In the genomic region with DNA sequence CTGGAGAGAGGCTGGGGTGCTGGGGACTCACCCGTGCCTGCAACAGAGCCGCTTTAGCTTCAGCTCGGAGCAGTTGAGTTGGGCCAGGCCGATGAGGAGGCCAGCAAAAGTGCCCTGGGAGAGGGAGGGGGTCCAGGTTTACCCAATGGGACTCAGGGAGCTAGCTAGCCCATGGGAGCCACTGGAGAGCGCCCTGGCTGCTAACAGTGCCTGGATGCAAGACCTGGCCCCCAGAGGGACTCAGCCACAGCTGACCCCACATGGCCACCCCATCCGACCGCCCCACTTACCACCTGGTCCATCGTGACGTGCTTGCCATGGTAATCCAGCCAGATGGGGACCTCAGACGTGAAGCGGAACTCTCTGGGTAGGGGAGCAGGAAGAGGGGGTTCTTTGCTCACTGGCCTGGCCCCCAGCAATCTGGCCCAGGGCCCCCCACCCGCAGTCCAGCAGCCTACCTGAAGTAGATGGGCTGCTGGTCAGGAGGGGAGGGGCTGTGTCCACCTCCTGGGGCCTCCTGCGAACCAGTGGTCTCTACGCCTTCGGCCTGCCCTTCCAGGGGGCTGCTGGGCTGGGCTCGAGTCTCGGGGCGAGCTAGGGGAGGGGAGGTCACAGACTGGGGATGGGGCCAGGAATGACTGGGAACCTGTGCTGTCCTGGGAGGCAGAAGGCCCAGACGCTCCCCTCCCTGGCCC, we compare ENCODE assay signal across 20 cellular contexts. TPM values are rescaled to one million over a fixed set of nuclear protein-coding genes. Genes with fewer than 3 reads are reported as not detected.
DNase-seq lines count a peak whose midpoint lies in the region; ATAC-seq, FAIRE-seq and TF ChIP-seq lines count a peak whose summit lies in the region.
"Had no signal": no experiment of that assay in that cellular context is flagged by ENCODE, and none has a peak within 500 bp of the region (broad histone marks: within the 10 kb centered on the region; RNA-seq: fewer than 3 reads in every experiment).

No MANE protein-coding gene starts in this region.

- peaks cover 5 to 9% of the 10 kb centered on the region in 2 donors for H3K36me3 ChIP-seq in kidney (ENCODE audit: control insufficient read depth in 1 of 2, insufficient read depth in 2 of 2, low read length in 2 of 2)
- H3K36me3 ChIP-seq in upper lobe of left lung, result peaks cover 23 to 79% (median 61%) of the 10 kb centered on the region in 4 donors

- TF ChIP-seq EP300 in upper lobe of left lung (IDR thresholded peaks at IDR 0.05), result no peak

- FAIRE-seq in kidney (lab: Jason Lieb, UNC), result no peak
- FAIRE-seq: A549, GM12878, HepG2 had no signal

- CTCF ChIA-PET in activated CD4-positive, alpha-beta T cell treated with anti-CD3 and anti-CD28 coated beads for 36 hours (lab: Charles Lee), result interaction anchor here (17.2 kb wide), 1 partner anchor 48 kb away, joined by 377 read pairs; a partner anchor contains a TSS

- H3K4me1 Mint-ChIP-seq in natural killer cell, result peaks cover 0 to 12% of the 10 kb centered on the region in 2 donors
- H3K4me1 Mint-ChIP-seq in natural killer cell treated with Interleukin-12 subunit alpha and Interleukin-12 subunit beta and Interleukin-15 and Interleukin-18, amount 100 ng/mL, for 72 hours (ENCODE audit: low read depth in 2 of 2), result peaks cover 5 to 6% of the 10 kb centered on the region in 2 donors
- H3K4me1 Mint-ChIP-seq in activated T-helper 17 cell treated with anti-CD3 and anti-CD28 coated beads, Interleukin-2, amount 50 U/mL, for 72 hours, result peaks cover 9% of the 10 kb centered on the region
- H3K4me1 Mint-ChIP-seq in activated CD4-positive, alpha-beta T cell treated with anti-CD3 and anti-CD28 coated beads for 36 hours, result peaks cover 14% of the 10 kb centered on the region

- H3K27me3 ChIP-seq in upper lobe of left lung, result no peaks in the 10 kb centered on the region
- H3K27me3 ChIP-seq: BLaER1 treated with 17β-estradiol and CSF1 and Interleukin-3, amounts not matched to agents 10 nM and 100 nM had no signal

- H3K27ac Mint-ChIP-seq in natural killer cell, result peak overlapping the region; percentile 9 to 60
- H3K27ac Mint-ChIP-seq in natural killer cell treated with Interleukin-12 subunit alpha and Interleukin-12 subunit beta and Interleukin-15 and Interleukin-18, amount 100 ng/mL, for 72 hours, result no peak overlapping the region
- peak overlapping the region; percentile 48 for H3K27ac Mint-ChIP-seq in activated T-helper 17 cell treated with anti-CD3 and anti-CD28 coated beads, Interleukin-2, amount 50 U/mL, for 72 hours
- H3K27ac Mint-ChIP-seq in activated CD4-positive, alpha-beta T cell treated with anti-CD3 and anti-CD28 coated beads for 36 hours, result no peak overlapping the region
- H3K27ac Mint-ChIP-seq: CD8-positive, alpha-beta T cell had no signal

- H3K9me3 ChIP-seq in kidney (ENCODE audit: control insufficient read depth in 1 of 2, low read length in 2 of 2) (no peaks in the 10 kb centered on the region), upper lobe of left lung (no peaks in the 10 kb centered on the region)
- H3K9me3 ChIP-seq: A549; BLaER1 treated with 17β-estradiol and CSF1 and Interleukin-3, amounts not matched to agents 10 nM and 100 nM had no signal

- no peaks in the 10 kb centered on the region for H3K36me3 Mint-ChIP-seq in natural killer cell
- no peaks in the 10 kb centered on the region for H3K36me3 Mint-ChIP-seq in natural killer cell treated with Interleukin-12 subunit alpha and Interleukin-12 subunit beta and Interleukin-15 and Interleukin-18, amount 100 ng/mL, for 72 hours
- H3K36me3 Mint-ChIP-seq in activated T-helper 17 cell treated with anti-CD3 and anti-CD28 coated beads, Interleukin-2, amount 50 U/mL, for 72 hours (ENCODE audit: low read depth), result peaks cover 33% of the 10 kb centered on the region
- H3K36me3 Mint-ChIP-seq in activated CD4-positive, alpha-beta T cell treated with anti-CD3 and anti-CD28 coated beads for 36 hours (ENCODE audit: low read depth), result peaks cover 8% of the 10 kb centered on the region

- no peak for ATAC-seq in natural killer cell
- ATAC-seq in natural killer cell treated with Interleukin-12 subunit alpha and Interleukin-12 subunit beta and Interleukin-15 and Interleukin-18, amount 100 ng/mL, for 72 hours, result no peak
- no peak for ATAC-seq in activated T-helper 17 cell treated with anti-CD3 and anti-CD28 coated beads, Interleukin-2, amount 50 U/mL, for 72 hours (replicated peaks)
- no peak for ATAC-seq in upper lobe of left lung (ENCODE audit: low FRiP score in 2 of 2)
- no peak for ATAC-seq in activated CD4-positive, alpha-beta T cell treated with anti-CD3 and anti-CD28 coated beads for 36 hours
- no peak for ATAC-seq in HG03460 (IDR thresholded peaks at IDR 0.05; ENCODE audit: unreplicated experiment)
- ATAC-seq: A549; CD8-positive, alpha-beta T cell; GM12878; HepG2 had no signal

- no peaks in the 10 kb centered on the region for H3K9me3 Mint-ChIP-seq in natural killer cell
- no peaks in the 10 kb centered on the region for H3K9me3 Mint-ChIP-seq in natural killer cell treated with Interleukin-12 subunit alpha and Interleukin-12 subunit beta and Interleukin-15 and Interleukin-18, amount 100 ng/mL, for 72 hours
- no peaks in the 10 kb centered on the region for H3K9me3 Mint-ChIP-seq in activated T-helper 17 cell treated with anti-CD3 and anti-CD28 coated beads, Interleukin-2, amount 50 U/mL, for 72 hours
- no peaks in the 10 kb centered on the region for H3K9me3 Mint-ChIP-seq in activated CD4-positive, alpha-beta T cell treated with anti-CD3 and anti-CD28 coated beads for 36 hours (ENCODE audit: low read depth)
- H3K9me3 Mint-ChIP-seq: CD8-positive, alpha-beta T cell had no signal

- no peak for TF ChIP-seq POLR2A in upper lobe of left lung (IDR thresholded peaks at IDR 0.05)

- H3K27me3 Mint-ChIP-seq in natural killer cell (ENCODE audit: low read depth in 2 of 2), result no peaks in the 10 kb centered on the region
- H3K27me3 Mint-ChIP-seq in natural killer cell treated with Interleukin-12 subunit alpha and Interleukin-12 subunit beta and Interleukin-15 and Interleukin-18, amount 100 ng/mL, for 72 hours, result no peaks in the 10 kb centered on the region
- H3K27me3 Mint-ChIP-seq in activated T-helper 17 cell treated with anti-CD3 and anti-CD28 coated beads, Interleukin-2, amount 50 U/mL, for 72 hours, result no peaks in the 10 kb centered on the region
- H3K27me3 Mint-ChIP-seq in activated CD4-positive, alpha-beta T cell treated with anti-CD3 and anti-CD28 coated beads for 36 hours, result no peaks in the 10 kb centered on the region

- H3K9ac ChIP-seq in kidney (ENCODE audit: low read length in 2 of 2), result no peak overlapping the region
- H3K9ac ChIP-seq: GM23248 had no signal

- POLR2A ChIA-PET in activated CD4-positive, alpha-beta T cell treated with anti-CD3 and anti-CD28 coated beads for 36 hours (lab: Charles Lee), result no interaction called here

- intact Hi-C loops in natural killer cell (cut with micrococcal nuclease) (no loop called here), kidney (cut with DNase I) (no loop called here)
- intact Hi-C loops in activated CD4-positive, alpha-beta T cell treated with anti-CD3 and anti-CD28 coated beads for 36 hours (cut with DNase I, micrococcal nuclease), result no loop called here

- 93 to 94% methylated on average over 7 to 19 of the region's 19 CpGs for WGBS in upper lobe of left lung, 2 donors

- H3K4me3 Mint-ChIP-seq in natural killer cell, result no peak overlapping the region
- no peak overlapping the region for H3K4me3 Mint-ChIP-seq in natural killer cell treated with Interleukin-12 subunit alpha and Interleukin-12 subunit beta and Interleukin-15 and Interleukin-18, amount 100 ng/mL, for 72 hours
- H3K4me3 Mint-ChIP-seq in activated T-helper 17 cell treated with anti-CD3 and anti-CD28 coated beads, Interleukin-2, amount 50 U/mL, for 72 hours, result no peak overlapping the region
- no peak overlapping the region for H3K4me3 Mint-ChIP-seq in activated CD4-positive, alpha-beta T cell treated with anti-CD3 and anti-CD28 coated beads for 36 hours
- H3K4me3 Mint-ChIP-seq: CD8-positive, alpha-beta T cell had no signal

- DNase-seq in natural killer cell, result no peak
- DNase-seq in natural killer cell treated with Interleukin-12 subunit alpha and Interleukin-12 subunit beta and Interleukin-15 and Interleukin-18, amount 100 ng/mL, for 72 hours (ENCODE audit: low spot score), result no peak
- peak; percentile 65 for DNase-seq in kidney
- peak; percentile 18 to 65 for DNase-seq in upper lobe of left lung
- no peak for DNase-seq in NCI-H1417 (lab: John Stamatoyannopoulos, UW)
- DNase-seq in activated CD4-positive, alpha-beta T cell treated with anti-CD3 and anti-CD28 coated beads for 36 hours, result no peak
- DNase-seq: Calu3; CD8-positive, alpha-beta T cell; DMS79 treated with DMSO at 0.1 percent for 48 hours; GF-D8; GM23248; HCEC 1CT had no signal

- H3K4me1 ChIP-seq in kidney (ENCODE audit: control insufficient read depth in 1 of 2, insufficient read depth in 1 of 2, low read depth in 1 of 2, low read length in 2 of 2) (peaks cover 3 to 12% of the 10 kb centered on the region in 2 donors), upper lobe of left lung (peaks cover 8 to 17% (median 11%) of the 10 kb centered on the region in 4 donors)

- TF ChIP-seq CTCF in natural killer cell (IDR thresholded peaks at IDR 0.05), result no peak
- TF ChIP-seq CTCF in kidney (IDR thresholded peaks at IDR 0.05; ENCODE audit: borderline replicate concordance, extremely low read depth, insufficient read depth), result no peak
- TF ChIP-seq CTCF in upper lobe of left lung (IDR thresholded peaks at IDR 0.05), result no peak

- H3K27ac ChIP-seq in kidney (ENCODE audit: low read depth in 2 of 2, low read length in 2 of 2) (no peak overlapping the region), upper lobe of left lung (no peak overlapping the region)
- H3K27ac ChIP-seq: 22Rv1, A549, GM23248 had no signal

- H3K4me3 ChIP-seq in kidney (ENCODE audit: low read length in 2 of 2) (no peak overlapping the region), upper lobe of left lung (no peak overlapping the region)
- H3K4me3 ChIP-seq: A549; BLaER1 treated with 17β-estradiol and CSF1 and Interleukin-3, amounts not matched to agents 10 nM and 100 nM; GM12878; GM23248 had no signal

RNA-seq across cellular contexts. Expression of a gene that starts 19.1 kb away (rescaled TPM):
- total RNA-seq in natural killer cell (100 to 1,000 TPM; 218 to 246 (median 225) TPM), kidney (76.1 TPM), upper lobe of left lung (100 to 1,000 TPM in 4 of 6 donors, 10 to 100 TPM in 2; 43.0 to 167 (median 103) TPM)
- total RNA-seq in natural killer cell treated with Interleukin-12 subunit alpha and Interleukin-12 subunit beta and Interleukin-15 and Interleukin-18, amount 100 ng/mL, for 72 hours, result 100 to 1,000 TPM; 202 to 235 TPM
- total RNA-seq in activated T-helper 17 cell treated with anti-CD3 and anti-CD28 coated beads, Interleukin-2, amount 50 U/mL, for 72 hours, result 100 to 1,000 TPM in 1 of 2 donors, 10 to 100 TPM in 1; 96.5 to 107 TPM
- polyA plus RNA-seq in kidney (ENCODE audit: insufficient read depth, low read depth, low replicate concordance), result 48.9 TPM
- total RNA-seq in activated CD4-positive, alpha-beta T cell treated with anti-CD3 and anti-CD28 coated beads for 36 hours, result 10 to 100 TPM; 71.0 to 73.6 TPM

RNA-seq across cellular contexts. Expression of a gene that starts 19.5 kb away (rescaled TPM):
- total RNA-seq in natural killer cell (100 to 1,000 TPM; 165 to 321 (median 259) TPM), kidney (26.9 TPM), upper lobe of left lung (10 to 100 TPM; 24.6 to 59.2 (median 33.3) TPM)
- 10 to 100 TPM; 24.1 to 31.9 TPM for total RNA-seq in natural killer cell treated with Interleukin-12 subunit alpha and Interleukin-12 subunit beta and Interleukin-15 and Interleukin-18, amount 100 ng/mL, for 72 hours
- 10 to 100 TPM; 20.9 to 23.1 TPM for total RNA-seq in activated T-helper 17 cell treated with anti-CD3 and anti-CD28 coated beads, Interleukin-2, amount 50 U/mL, for 72 hours
- polyA plus RNA-seq in kidney (ENCODE audit: insufficient read depth, low read depth, low replicate concordance), result 16.8 TPM
- total RNA-seq in activated CD4-positive, alpha-beta T cell treated with anti-CD3 and anti-CD28 coated beads for 36 hours, result 10 to 100 TPM; 15.8 to 16.7 TPM

RNA-seq across cellular contexts. Expression of a gene that starts 27.0 kb away (rescaled TPM):
- 10 to 100 TPM; 27.8 to 31.5 (median 28.5) TPM for total RNA-seq in natural killer cell
- total RNA-seq in natural killer cell treated with Interleukin-12 subunit alpha and Interleukin-12 subunit beta and Interleukin-15 and Interleukin-18, amount 100 ng/mL, for 72 hours, result 10 to 100 TPM; 32.6 to 35.6 TPM
- 10 to 100 TPM; 14.6 to 43.0 TPM for total RNA-seq in activated T-helper 17 cell treated with anti-CD3 and anti-CD28 coated beads, Interleukin-2, amount 50 U/mL, for 72 hours
- 21.2 TPM for total RNA-seq in kidney
- 16.8 TPM for polyA plus RNA-seq in kidney (ENCODE audit: insufficient read depth, low read depth, low replicate concordance)
- total RNA-seq in upper lobe of left lung, result 10 to 100 TPM; 21.0 to 48.1 (median 27.5) TPM
- 10 to 100 TPM; 13.2 to 13.5 TPM for total RNA-seq in activated CD4-positive, alpha-beta T cell treated with anti-CD3 and anti-CD28 coated beads for 36 hours

RNA-seq across cellular contexts. Expression of a gene that starts 38.2 kb away (rescaled TPM):
- total RNA-seq in natural killer cell, result not detected
- not detected for total RNA-seq in natural killer cell treated with Interleukin-12 subunit alpha and Interleukin-12 subunit beta and Interleukin-15 and Interleukin-18, amount 100 ng/mL, for 72 hours
- total RNA-seq in activated T-helper 17 cell treated with anti-CD3 and anti-CD28 coated beads, Interleukin-2, amount 50 U/mL, for 72 hours, result under 1 TPM in 1 of 2 donors, not detected in 1; 0.43 TPM
- total RNA-seq in kidney, result not detected
- polyA plus RNA-seq in kidney (ENCODE audit: insufficient read depth, low read depth, low replicate concordance), result 0.99 TPM
- not detected for total RNA-seq in upper lobe of left lung
- under 1 TPM in 1 of 2 experiments, not detected in 1; 0.34 TPM for total RNA-seq in activated CD4-positive, alpha-beta T cell treated with anti-CD3 and anti-CD28 coated beads for 36 hours
- total RNA-seq: Calu3; CD8-positive, alpha-beta T cell; GM12878; GM23248; H4 had no signal
- polyA plus RNA-seq: A549, GM12878, GM23248 had no signal

RNA-seq across cellular contexts. Expression of a gene that starts 53.1 kb away (rescaled TPM):
- 10 to 100 TPM in 2 of 3 donors, 1 to 10 TPM in 1; 8.2 to 12.7 (median 10.7) TPM for total RNA-seq in natural killer cell
- total RNA-seq in natural killer cell treated with Interleukin-12 subunit alpha and Interleukin-12 subunit beta and Interleukin-15 and Interleukin-18, amount 100 ng/mL, for 72 hours, result 1 to 10 TPM in 1 of 2 donors, under 1 TPM in 1; 0.59 to 1.9 TPM
- under 1 TPM; 0.37 to 0.71 TPM for total RNA-seq in activated T-helper 17 cell treated with anti-CD3 and anti-CD28 coated beads, Interleukin-2, amount 50 U/mL, for 72 hours
- total RNA-seq in kidney, result 20.7 TPM
- 4.5 TPM for polyA plus RNA-seq in kidney (ENCODE audit: insufficient read depth, low read depth, low replicate concordance)
- 10 to 100 TPM; 21.6 to 62.4 (median 26.0) TPM for total RNA-seq in upper lobe of left lung
- total RNA-seq in activated CD4-positive, alpha-beta T cell treated with anti-CD3 and anti-CD28 coated beads for 36 hours, result under 1 TPM; 0.28 to 0.39 TPM
- total RNA-seq: GM23248 had no signal
- polyA plus RNA-seq: GM23248 had no signal

Comparison
In these comparisons a context has a peak if more than half of its experiments do, and no peak if none do; other contexts are left out.
1. H3K27ac Mint-ChIP-seq: peak in natural killer cell (2 of 2) and activated T-helper 17 cell treated with anti-CD3 and anti-CD28 coated beads, Interleukin-2, amount 50 U/mL, for 72 hours (single experiment); none in natural killer cell treated with Interleukin-12 subunit alpha and Interleukin-12 subunit beta and Interleukin-15 and Interleukin-18, amount 100 ng/mL, for 72 hours (0 of 2) and activated CD4-positive, alpha-beta T cell treated with anti-CD3 and anti-CD28 coated beads for 36 hours (single experiment).
2. DNase-seq: peak in kidney (single experiment) and upper lobe of left lung (2 of 2); none in natural killer cell (single experiment), natural killer cell treated with Interleukin-12 subunit alpha and Interleukin-12 subunit beta and Interleukin-15 and Interleukin-18, amount 100 ng/mL, for 72 hours (single experiment), NCI-H1417 (0 of 3) and activated CD4-positive, alpha-beta T cell treated with anti-CD3 and anti-CD28 coated beads for 36 hours (single experiment).